Comparison of ENCODE assay signal across 29 cellular contexts in the genomic region with DNA sequence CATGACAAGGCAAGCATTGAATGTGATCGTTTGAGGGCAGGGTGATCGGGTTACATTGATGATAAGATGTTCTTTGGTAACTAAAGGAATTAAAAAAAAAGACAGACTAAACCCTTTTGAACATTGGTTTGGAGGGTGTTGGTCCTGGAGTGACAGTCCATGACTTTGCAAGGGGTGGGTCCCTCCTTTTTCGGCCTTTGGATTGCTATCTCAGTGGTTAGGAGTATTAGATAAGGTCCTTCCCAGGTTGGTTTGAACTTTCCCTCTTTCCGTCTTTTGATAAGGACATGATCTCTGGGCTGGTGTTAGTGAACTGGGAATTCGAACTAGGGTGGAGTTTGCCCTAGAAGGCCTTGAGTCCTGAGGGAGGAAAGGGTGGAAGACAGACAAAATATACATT. TPM values are rescaled to one million over a fixed set of nuclear protein-coding genes. Genes with fewer than 3 reads are reported as not detected.
"Had no signal": no experiment of that assay in that cellular context is flagged by ENCODE, and none has a peak within 500 bp of the region (broad histone marks: within the 10 kb centered on the region; RNA-seq: fewer than 3 reads in every experiment).

No MANE protein-coding gene starts in this region.

- H3K4me1 Mint-ChIP-seq: activated naive CD4-positive, alpha-beta T cell treated with anti-CD3 and anti-CD28 coated beads, Interleukin-2, amount 10 ng/mL, durations not matched to agents 7 days and 5 days; activated naive CD8-positive, alpha-beta T cell treated with anti-CD3 and anti-CD28 coated beads, Interleukin-2, amount 10 ng/mL, durations not matched to agents 7 days and 5 days; stimulated activated naive B cell treated with anti-CD40 and anti-IgM and Interleukin-4, amounts not matched to agents 10 μg/mL and 1 μg/mL and 100 μg/mL, for 72 hours had no signal

- H3K4me3 Mint-ChIP-seq: activated B cell treated with CpG ODN at 0.5 μM for 24 hours; activated CD8-positive, alpha-beta T cell treated with anti-CD3 and anti-CD28 coated beads for 36 hours; activated naive CD4-positive, alpha-beta T cell treated with anti-CD3 and anti-CD28 coated beads, Interleukin-2, amount 10 ng/mL, durations not matched to agents 7 days and 5 days; activated naive CD8-positive, alpha-beta T cell treated with anti-CD3 and anti-CD28 coated beads, Interleukin-2, amount 10 ng/mL, durations not matched to agents 7 days and 5 days; dendritic cell treated with granulocyte-macrophage colony-stimulating factor and Interleukin-4, amounts not matched to agents 40 ng/mL and 50 ng/mL, for 4 days; endodermal cell; mesothelial cell of epicardium; naive thymus-derived CD8-positive, alpha-beta T cell; neural progenitor cell; stimulated activated naive B cell treated with anti-CD40 and anti-IgM and Interleukin-4, amounts not matched to agents 10 μg/mL and 1 μg/mL and 100 μg/mL, for 72 hours; T-cell; T-helper 2 cell treated with Interferon-gamma antibody and Interleukin-4, amounts not matched to agents 5 μg/mL and 100 μg/mL, for 36 hours had no signal

- H3K36me3 Mint-ChIP-seq: activated naive CD4-positive, alpha-beta T cell treated with anti-CD3 and anti-CD28 coated beads, Interleukin-2, amount 10 ng/mL, durations not matched to agents 7 days and 5 days; activated naive CD8-positive, alpha-beta T cell treated with anti-CD3 and anti-CD28 coated beads, Interleukin-2, amount 10 ng/mL, durations not matched to agents 7 days and 5 days; mesothelial cell of epicardium; naive thymus-derived CD8-positive, alpha-beta T cell; neural progenitor cell; stimulated activated naive B cell treated with anti-CD40 and anti-IgM and Interleukin-4, amounts not matched to agents 10 μg/mL and 1 μg/mL and 100 μg/mL, for 72 hours; T-cell had no signal

- H3K36me3 ChIP-seq: brain microvascular endothelial cell, esophagus muscularis mucosa, heart right ventricle, neural progenitor cell, right atrium auricular region, stomach, tibial artery had no signal

- ATAC-seq: activated CD8-positive, alpha-beta T cell treated with anti-CD3 and anti-CD28 coated beads for 36 hours; foreskin keratinocyte; heart right ventricle; left ventricle myocardium superior; naive thymus-derived CD8-positive, alpha-beta T cell; stimulated activated naive B cell treated with anti-CD40 and anti-IgM and Interleukin-4, amounts not matched to agents 10 μg/mL and 1 μg/mL and 100 μg/mL, for 72 hours; T-cell had no signal

- H3K27ac ChIP-seq: brain microvascular endothelial cell, esophagus muscularis mucosa, foreskin keratinocyte, heart right ventricle, neural progenitor cell, parathyroid adenoma, right atrium auricular region, stomach, tibial artery had no signal

- DNase-seq: activated B cell treated with CpG ODN at 0.5 μM for 24 hours; activated CD4-positive, alpha-beta T cell treated with anti-CD3 and anti-CD28 coated beads, Interleukin-2, amount 50 U/mL, for 1 hour; activated CD8-positive, alpha-beta T cell treated with anti-CD3 and anti-CD28 coated beads for 36 hours; activated effector memory CD4-positive, alpha-beta T cell treated with anti-CD3 and anti-CD28 coated beads, Interleukin-2, amount 50 U/mL, for 16 hours; activated naive CD4-positive, alpha-beta T cell treated with anti-CD3 and anti-CD28 coated beads, Interleukin-2, amount 10 ng/mL, durations not matched to agents 7 days and 5 days; activated naive CD8-positive, alpha-beta T cell treated with anti-CD3 and anti-CD28 coated beads, Interleukin-2, amount 10 ng/mL, durations not matched to agents 7 days and 5 days; brain microvascular endothelial cell; caudate nucleus; endodermal cell; foreskin keratinocyte; heart right ventricle; left ventricle myocardium superior; naive thymus-derived CD8-positive, alpha-beta T cell; occipital lobe; stimulated activated CD4-positive, alpha-beta T cell treated with anti-CD3 and anti-CD28 coated beads, Interleukin-15, amount 100 ng/mL, for 24 hours; stimulated activated CD4-positive, alpha-beta T cell treated with anti-CD3 and anti-CD28 coated beads, Interleukin-2, amount 100 ng/mL, for 24 hours; stimulated activated naive B cell treated with anti-CD40 and anti-IgM and Interleukin-4, amounts not matched to agents 10 μg/mL and 1 μg/mL and 100 μg/mL, for 72 hours; T-cell; tibial artery had no signal

- H3K27ac Mint-ChIP-seq: activated B cell treated with CpG ODN at 0.5 μM for 24 hours; activated CD8-positive, alpha-beta T cell treated with anti-CD3 and anti-CD28 coated beads for 36 hours; activated naive CD4-positive, alpha-beta T cell treated with anti-CD3 and anti-CD28 coated beads, Interleukin-2, amount 10 ng/mL, durations not matched to agents 7 days and 5 days; activated naive CD8-positive, alpha-beta T cell treated with anti-CD3 and anti-CD28 coated beads, Interleukin-2, amount 10 ng/mL, durations not matched to agents 7 days and 5 days; dendritic cell treated with granulocyte-macrophage colony-stimulating factor and Interleukin-4, amounts not matched to agents 40 ng/mL and 50 ng/mL, for 4 days; endodermal cell; mesothelial cell of epicardium; naive thymus-derived CD8-positive, alpha-beta T cell; neural progenitor cell; stimulated activated naive B cell treated with anti-CD40 and anti-IgM and Interleukin-4, amounts not matched to agents 10 μg/mL and 1 μg/mL and 100 μg/mL, for 72 hours; T-cell; T-helper 2 cell treated with Interferon-gamma antibody and Interleukin-4, amounts not matched to agents 5 μg/mL and 100 μg/mL, for 36 hours had no signal

- H3K4me1 ChIP-seq: foreskin keratinocyte, neural progenitor cell had no signal

- H3K9me3 ChIP-seq: esophagus muscularis mucosa, right atrium auricular region, tibial artery had no signal

- H3K9me3 Mint-ChIP-seq: activated CD8-positive, alpha-beta T cell treated with anti-CD3 and anti-CD28 coated beads for 36 hours; activated naive CD4-positive, alpha-beta T cell treated with anti-CD3 and anti-CD28 coated beads, Interleukin-2, amount 10 ng/mL, durations not matched to agents 7 days and 5 days; mesothelial cell of epicardium; neural progenitor cell; T-cell; T-helper 2 cell treated with Interferon-gamma antibody and Interleukin-4, amounts not matched to agents 5 μg/mL and 100 μg/mL, for 36 hours had no signal

- H3K4me3 ChIP-seq: esophagus muscularis mucosa, heart right ventricle, neural progenitor cell, right atrium auricular region, stomach, tibial artery had no signal

RNA-seq across cellular contexts. Expression of a gene that starts 5.4 kb away (rescaled TPM):
- total RNA-seq: activated B cell treated with CpG ODN at 0.5 μM for 24 hours; activated CD8-positive, alpha-beta T cell treated with anti-CD3 and anti-CD28 coated beads for 36 hours; activated naive CD8-positive, alpha-beta T cell treated with anti-CD3 and anti-CD28 coated beads, Interleukin-2, amount 10 ng/mL, durations not matched to agents 7 days and 5 days; astrocyte; foreskin keratinocyte; naive thymus-derived CD8-positive, alpha-beta T cell; pulmonary artery endothelial cell had no signal
- polyA plus RNA-seq: foreskin keratinocyte; naive thymus-derived CD8-positive, alpha-beta T cell had no signal
